8 cellular contexts compared by ENCODE assay signal in genomic region chr3:49357141-49357465, GRCh38. TPM values are rescaled to one million over a fixed set of nuclear protein-coding genes. Genes with fewer than 3 reads are reported as not detected.
A peak's percentile ranks its signal among the peaks of the same experiment; 100 is the strongest.
DNase-seq lines count a peak whose midpoint lies in the region; ATAC-seq and TF ChIP-seq lines count a peak whose summit lies in the region.
"Not testable (repeated sequence)": the region's sequence is repeated elsewhere in the genome, so short reads cannot be mapped to it uniquely, and the experiment has no call there.

No MANE protein-coding gene starts in this region.

- H3K4me1 ChIP-seq in SJCRH30, result peaks cover 16% of the 10 kb centered on the region
- H3K4me1 ChIP-seq in effector memory CD4-positive, alpha-beta T cell (ENCODE audit: control insufficient read depth, insufficient read depth, low read length, poor library complexity, severe bottlenecking), result peaks cover 26% of the 10 kb centered on the region
- H3K4me1 ChIP-seq in neural progenitor cell, result peaks cover 14% of the 10 kb centered on the region
- H3K4me1 ChIP-seq in subcutaneous abdominal adipose tissue (ENCODE audit: control insufficient read depth in 5 of 5, insufficient read depth in 5 of 5, low read length in 5 of 5), result peaks cover 12 to 46% (median 45%) of the 10 kb centered on the region in 5 donors

- H3K27me3 ChIP-seq in BJ (ENCODE audit: control insufficient read depth, insufficient read depth, low read length); SJCRH30; effector memory CD4-positive, alpha-beta T cell (replicated peaks; ENCODE audit: control insufficient read depth, insufficient read depth, low read length, poor library complexity, severe bottlenecking); neural progenitor cell; subcutaneous abdominal adipose tissue (ENCODE audit: control insufficient read depth in 5 of 5, insufficient read depth in 4 of 5, low read length in 5 of 5): not testable (repeated sequence)

- H3K36me3 ChIP-seq in BJ (ENCODE audit: control insufficient read depth, insufficient read depth, low read length) (peaks cover 12% of the 10 kb centered on the region), SJCRH30 (peaks cover 41% of the 10 kb centered on the region), neural progenitor cell (peaks cover 11% of the 10 kb centered on the region), subcutaneous abdominal adipose tissue (ENCODE audit: control insufficient read depth in 5 of 5, insufficient read depth in 5 of 5, low read length in 5 of 5) (peaks cover 9 to 40% (median 34%) of the 10 kb centered on the region in 5 donors)
- peaks cover 21% of the 10 kb centered on the region for H3K36me3 ChIP-seq in effector memory CD4-positive, alpha-beta T cell (ENCODE audit: control insufficient read depth, insufficient read depth, low read length)

- peaks cover 33% of the 10 kb centered on the region for H3F3A ChIP-seq in neural progenitor cell (ENCODE audit: low read depth)

- not testable (repeated sequence) for H3K9me3 ChIP-seq in SJCRH30 (replicated peaks); effector memory CD4-positive, alpha-beta T cell (ENCODE audit: control insufficient read depth, low read length); iPS-18c (ENCODE audit: control insufficient read depth, insufficient read depth, low read length); neural progenitor cell (ENCODE audit: low read depth); subcutaneous abdominal adipose tissue (ENCODE audit: control insufficient read depth in 5 of 5, low read length in 5 of 5)

- H3K4me3 ChIP-seq in BJ (ENCODE audit: low read depth, low read length) (peak overlapping the region; percentile 56), SJCRH30 (peak overlapping the region; percentile 62), iPS-18c (ENCODE audit: insufficient read depth, low read depth, low read length) (peak overlapping the region; percentile 84), neural progenitor cell (peak overlapping the region; percentile 60), subcutaneous abdominal adipose tissue (ENCODE audit: low read depth in 1 of 5, low read length in 5 of 5) (peak overlapping the region; percentile 70 to 92 (median 84))
- H3K4me3 ChIP-seq in effector memory CD4-positive, alpha-beta T cell (ENCODE audit: insufficient read depth, low read depth, low read length, poor library complexity, severe bottlenecking), result peak overlapping the region; percentile 59

- peak overlapping the region; percentile 95 for H3K27ac Mint-ChIP-seq in HFFc6
- peak overlapping the region; percentile 90 to 97 for H3K27ac Mint-ChIP-seq in activated naive CD4-positive, alpha-beta T cell treated with anti-CD3 and anti-CD28 coated beads, Interleukin-2, amount 50 U/mL, for 72 hours
- H3K27ac Mint-ChIP-seq in neural progenitor cell, result not testable (repeated sequence)

- not testable (repeated sequence) for H3K27ac ChIP-seq in SJCRH30, neural progenitor cell
- peak overlapping the region; percentile 78 for H3K27ac ChIP-seq in effector memory CD4-positive, alpha-beta T cell (ENCODE audit: insufficient read depth, low read length, poor library complexity, severe bottlenecking)
- H3K27ac ChIP-seq in subcutaneous abdominal adipose tissue (ENCODE audit: low read depth, low read length), result peak overlapping the region; percentile 97

- H4K20me1 ChIP-seq in neural progenitor cell (ENCODE audit: low read depth), result not testable (repeated sequence)

- not testable (repeated sequence) for ATAC-seq in activated naive CD4-positive, alpha-beta T cell treated with anti-CD3 and anti-CD28 coated beads, Interleukin-2, amount 50 U/mL, for 72 hours

- CTCF ChIA-PET in BJ (lab: Yijun Ruan, JAX), result not testable (repeated sequence)

- H3K9ac ChIP-seq in neural progenitor cell (peak overlapping the region; percentile 31), subcutaneous abdominal adipose tissue (ENCODE audit: low read length in 5 of 5) (peak overlapping the region; percentile 68 to 94 (median 83))

- TF ChIP-seq CTCF in BJ (IDR thresholded peaks at IDR 0.05; ENCODE audit: insufficient read depth, low read depth, low read length); HFFc6 (IDR thresholded peaks at IDR 0.05); neural progenitor cell (IDR thresholded peaks at IDR 0.05): not testable (repeated sequence)

- peaks cover 11% of the 10 kb centered on the region for H3K79me2 ChIP-seq in neural progenitor cell (ENCODE audit: low read depth)

- H3K4me3 Mint-ChIP-seq in HFFc6, result peak overlapping the region; percentile 97
- H3K4me3 Mint-ChIP-seq in neural progenitor cell, result peak overlapping the region; percentile 98

- peaks cover 12% of the 10 kb centered on the region for H3K27me3 Mint-ChIP-seq in HFFc6 (ENCODE audit: insufficient read depth)
- not testable (repeated sequence) for H3K27me3 Mint-ChIP-seq in neural progenitor cell (ENCODE audit: insufficient read depth, low read depth)

- H3K36me3 Mint-ChIP-seq in HFFc6 (ENCODE audit: low read depth) (peaks cover 39% of the 10 kb centered on the region), neural progenitor cell (peaks cover 25% of the 10 kb centered on the region)
- H3K36me3 Mint-ChIP-seq in activated naive CD4-positive, alpha-beta T cell treated with anti-CD3 and anti-CD28 coated beads, Interleukin-2, amount 50 U/mL, for 72 hours, result peaks cover 13 to 31% of the 10 kb centered on the region in 2 donors

- not testable (repeated sequence) for DNase-seq in BJ (ENCODE audit: low read depth); HFFc6; SJCRH30; activated naive CD4-positive, alpha-beta T cell treated with anti-CD3 and anti-CD28 coated beads, Interleukin-2, amount 50 U/mL, for 72 hours (ENCODE audit: low spot score in 2 of 2); effector memory CD4-positive, alpha-beta T cell; neural progenitor cell (ENCODE audit: low spot score)

- H2AFZ ChIP-seq in neural progenitor cell (replicated peaks), result not testable (repeated sequence)

- peak overlapping the region; percentile 99 for H3K4me2 ChIP-seq in neural progenitor cell

- H3K4me1 Mint-ChIP-seq in HFFc6 (ENCODE audit: low read depth) (peaks cover 53% of the 10 kb centered on the region), neural progenitor cell (peaks cover 20% of the 10 kb centered on the region)

- not testable (repeated sequence) for H3K9me3 Mint-ChIP-seq in HFFc6; activated naive CD4-positive, alpha-beta T cell treated with anti-CD3 and anti-CD28 coated beads, Interleukin-2, amount 50 U/mL, for 72 hours; neural progenitor cell

- POLR2A ChIA-PET in BJ (lab: Charles Lee), result interaction anchor here (1.0 kb wide), 1 partner anchor 72 kb away, joined by 4 read pairs; the partner anchor contains the start of gene NICN1

RNA-seq across cellular contexts. Expression of gene GPX1, which starts 1.1 kb away (rescaled TPM):
- polyA plus RNA-seq in BJ (2011; rRNA removed), result 503 and 751 TPM in 2 replicates
- 83.4 and 121 TPM in 2 replicates for polyA minus RNA-seq in BJ (2011; rRNA and poly(A)+ RNA removed)
- total RNA-seq in HFFc6 (2021; fragmentation: NEBNext Ultra II Directional; extraction: Animal tissue kit (Norgen Biotek cat#: 25700)), result 100 to 1,000 TPM; 359 to 607 (median 548) TPM
- 128 and 148 TPM in 2 replicates for total RNA-seq in SJCRH30 (2014; rRNA removed; shearing (Covaris generic))
- total RNA-seq in activated naive CD4-positive, alpha-beta T cell treated with anti-CD3 and anti-CD28 coated beads, Interleukin-2, amount 50 U/mL, for 72 hours, result 100 to 1,000 TPM; 180 to 264 TPM
- total RNA-seq in neural progenitor cell (ENCODE audit: low replicate concordance), result 70.8 and 165 TPM in 2 replicates

RNA-seq across cellular contexts. Expression of gene USP4, which starts 17.2 kb away (rescaled TPM):
- polyA plus RNA-seq in BJ (2011; rRNA removed), result 63.5 and 72.7 TPM in 2 replicates
- 52.5 and 68.4 TPM in 2 replicates for polyA minus RNA-seq in BJ (2011; rRNA and poly(A)+ RNA removed)
- 10 to 100 TPM; 41.4 to 48.3 (median 44.8) TPM for total RNA-seq in HFFc6 (2021; fragmentation: NEBNext Ultra II Directional; extraction: Animal tissue kit (Norgen Biotek cat#: 25700))
- total RNA-seq in SJCRH30 (2014; rRNA removed; shearing (Covaris generic)), result 10.5 and 10.6 TPM in 2 replicates
- total RNA-seq in activated naive CD4-positive, alpha-beta T cell treated with anti-CD3 and anti-CD28 coated beads, Interleukin-2, amount 50 U/mL, for 72 hours, result 10 to 100 TPM; 76.0 to 92.8 TPM
- 17.7 and 21.0 TPM in 2 replicates for total RNA-seq in neural progenitor cell (ENCODE audit: low replicate concordance)

RNA-seq across cellular contexts. Expression of gene RHOA, which starts 54.7 kb away (rescaled TPM):
- polyA plus RNA-seq in BJ (2011; rRNA removed), result 549 and 615 TPM in 2 replicates
- 619 and 769 TPM in 2 replicates for polyA minus RNA-seq in BJ (2011; rRNA and poly(A)+ RNA removed)
- 100 to 1,000 TPM; 703 to 739 (median 716) TPM for total RNA-seq in HFFc6 (2021; fragmentation: NEBNext Ultra II Directional; extraction: Animal tissue kit (Norgen Biotek cat#: 25700))
- 321 and 323 TPM in 2 replicates for total RNA-seq in SJCRH30 (2014; rRNA removed; shearing (Covaris generic))
- 100 to 1,000 TPM; 412 to 421 TPM for total RNA-seq in activated naive CD4-positive, alpha-beta T cell treated with anti-CD3 and anti-CD28 coated beads, Interleukin-2, amount 50 U/mL, for 72 hours
- 449 and 460 TPM in 2 replicates for total RNA-seq in neural progenitor cell (ENCODE audit: low replicate concordance)

RNA-seq across cellular contexts. Expression of gene TCTA, which starts 55.1 kb away (rescaled TPM):
- polyA plus RNA-seq in BJ (2011; rRNA removed), result 43.3 and 57.2 TPM in 2 replicates
- polyA minus RNA-seq in BJ (2011; rRNA and poly(A)+ RNA removed), result 16.7 and 20.2 TPM in 2 replicates
- total RNA-seq in HFFc6 (2021; fragmentation: NEBNext Ultra II Directional; extraction: Animal tissue kit (Norgen Biotek cat#: 25700)), result 10 to 100 TPM; 45.5 to 58.7 (median 49.9) TPM
- 12.8 and 13.1 TPM in 2 replicates for total RNA-seq in SJCRH30 (2014; rRNA removed; shearing (Covaris generic))
- 10 to 100 TPM in 1 of 2 donors, 1 to 10 TPM in 1; 9.2 to 17.0 TPM for total RNA-seq in activated naive CD4-positive, alpha-beta T cell treated with anti-CD3 and anti-CD28 coated beads, Interleukin-2, amount 50 U/mL, for 72 hours
- total RNA-seq in neural progenitor cell (ENCODE audit: low replicate concordance), result 1.4 and 5.2 TPM in 2 replicates
